In the genomic region with DNA sequence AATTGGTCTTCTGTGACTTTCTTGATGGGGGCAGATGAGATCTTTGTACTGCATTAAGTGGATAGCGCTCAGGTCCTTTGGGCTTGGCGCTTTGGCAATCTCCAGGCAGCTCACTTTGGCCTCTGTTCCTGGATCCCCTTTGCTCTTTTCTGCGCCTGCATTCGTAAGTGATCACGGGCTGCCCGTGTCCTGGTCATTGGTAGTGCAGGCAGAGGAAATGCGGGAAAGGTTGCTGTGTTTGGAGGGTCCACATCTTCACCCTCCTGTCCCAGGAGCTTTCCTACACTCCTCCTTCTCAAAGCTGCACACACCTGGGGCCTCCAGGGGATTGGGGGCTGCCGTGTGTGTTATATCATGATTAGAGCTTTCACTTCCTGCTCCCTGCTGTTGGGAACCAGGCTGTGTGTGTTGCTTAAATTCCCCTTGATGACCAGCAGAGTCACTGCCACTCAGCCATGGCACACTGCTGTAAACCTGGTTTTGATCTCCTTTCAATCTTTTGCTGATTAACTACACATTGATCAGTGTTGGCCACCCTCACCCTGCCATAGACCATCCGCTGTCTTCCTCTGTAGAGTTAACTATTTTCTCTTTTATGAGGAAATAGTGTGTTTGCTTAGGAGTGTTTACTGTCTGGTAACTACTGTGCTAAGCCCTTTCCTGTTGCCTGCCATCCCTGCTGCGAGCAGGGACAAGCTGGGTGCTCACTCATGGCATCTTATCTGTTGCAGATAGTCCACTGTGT, we compare ENCODE assay signal across 1 cellular context.
TF ChIP-seq lines count a peak whose summit lies in the region.

No MANE protein-coding gene starts in this region.

TF ChIP-seq in HepG2, 621 proteins besides CTCF, POLR2A, EP300 and RAD21 (continued from another document and continues in another):
- TF ChIP-seq, protein P1, sequence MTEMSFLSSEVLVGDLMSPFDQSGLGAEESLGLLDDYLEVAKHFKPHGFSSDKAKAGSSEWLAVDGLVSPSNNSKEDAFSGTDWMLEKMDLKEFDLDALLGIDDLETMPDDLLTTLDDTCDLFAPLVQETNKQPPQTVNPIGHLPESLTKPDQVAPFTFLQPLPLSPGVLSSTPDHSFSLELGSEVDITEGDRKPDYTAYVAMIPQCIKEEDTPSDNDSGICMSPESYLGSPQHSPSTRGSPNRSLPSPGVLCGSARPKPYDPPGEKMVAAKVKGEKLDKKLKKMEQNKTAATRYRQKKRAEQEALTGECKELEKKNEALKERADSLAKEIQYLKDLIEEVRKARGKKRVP (CRISPR knock-in tag; IDR thresholded peaks at IDR 0.05), result peak in 1 of 2 experiments; percentile 40; a peak in 2 of 4 replicates
- TF ChIP-seq ZNF740 (CRISPR knock-in tag; IDR thresholded peaks at IDR 0.05) (no peak), BCL3 (CRISPR knock-in tag; IDR thresholded peaks at IDR 0.05) (0 out of 2 replicates have a peak, but pooled peaks have one; percentile 46), ZNF367 (CRISPR knock-in tag; IDR thresholded peaks at IDR 0.05; ENCODE audit: borderline replicate concordance) (no peak), ZNF761 (CRISPR knock-in tag; conservative IDR thresholded peaks at IDR 0.05) (no peak), SPEN (CRISPR knock-in tag; IDR thresholded peaks at IDR 0.05; ENCODE audit: low read depth) (peak; percentile 32; the same call in 1 of the 2 replicates), ZNF264 (CRISPR knock-in tag; IDR thresholded peaks at IDR 0.05) (peak; percentile 83), ERF (CRISPR knock-in tag; IDR thresholded peaks at IDR 0.05) (peak; percentile 62), ZNF263 (CRISPR knock-in tag; IDR thresholded peaks at IDR 0.05) (0 out of 2 replicates have a peak, but pooled peaks have one; percentile 46), CEBPG (CRISPR knock-in tag; IDR thresholded peaks at IDR 0.05) (peak; percentile 72; the same call in 1 of the 2 replicates), ZNF629 (CRISPR knock-in tag; conservative IDR thresholded peaks at IDR 0.05) (no peak), ZNF605 (CRISPR knock-in tag; IDR thresholded peaks at IDR 0.05) (peak; percentile 67), ZNF878 (CRISPR knock-in tag; IDR thresholded peaks at IDR 0.05) (no peak), IKZF4 (CRISPR knock-in tag; IDR thresholded peaks at IDR 0.05; ENCODE audit: borderline replicate concordance, low read depth, not compliant biosample characterization) (peak; percentile 66), POGK (CRISPR knock-in tag; conservative IDR thresholded peaks at IDR 0.05) (0 out of 2 replicates have a peak, but pooled peaks have one; percentile 49), TOPORS (CRISPR knock-in tag; IDR thresholded peaks at IDR 0.05) (peak; percentile 52; the same call in 1 of the 2 replicates), ZMAT3 (CRISPR knock-in tag; conservative IDR thresholded peaks at IDR 0.05) (0 out of 2 replicates have a peak, but pooled peaks have one; percentile 62), RARG (CRISPR knock-in tag; IDR thresholded peaks at IDR 0.05; ENCODE audit: low read depth) (0 out of 2 replicates have a peak, but pooled peaks have one; percentile 58), PHF5A (CRISPR knock-in tag; IDR thresholded peaks at IDR 0.05; ENCODE audit: low read depth, unreplicated experiment) (peak; percentile 53), ZNF777 (CRISPR knock-in tag; IDR thresholded peaks at IDR 0.05) (no peak), ZNF709 (CRISPR knock-in tag; IDR thresholded peaks at IDR 0.05) (0 out of 2 replicates have a peak, but pooled peaks have one; percentile 63), TP53 (CRISPR knock-in tag; conservative IDR thresholded peaks at IDR 0.05) (no peak), CBX5 (CRISPR knock-in tag; IDR thresholded peaks at IDR 0.05; ENCODE audit: borderline replicate concordance) (peak; percentile 55), MBNL3 (CRISPR knock-in tag; conservative IDR thresholded peaks at IDR 0.05) (no peak), SOX5 (CRISPR knock-in tag; IDR thresholded peaks at IDR 0.05; ENCODE audit: borderline replicate concordance) (peak; percentile 74; the same call in 1 of the 2 replicates), ZNF598 (CRISPR knock-in tag; IDR thresholded peaks at IDR 0.05; ENCODE audit: borderline replicate concordance) (peak; percentile 87; the same call in 1 of the 2 replicates), BCLAF1 (IDR thresholded peaks at IDR 0.05) (no peak), TMF1 (CRISPR knock-in tag; IDR thresholded peaks at IDR 0.05; ENCODE audit: low read depth) (0 out of 2 replicates have a peak, but pooled peaks have one; percentile 65), FUBP1 (CRISPR knock-in tag; IDR thresholded peaks at IDR 0.05; ENCODE audit: borderline replicate concordance) (0 out of 2 replicates have a peak, but pooled peaks have one; percentile 28), ZNF292 (CRISPR knock-in tag; IDR thresholded peaks at IDR 0.05; ENCODE audit: borderline replicate concordance, low read depth) (peak; percentile 91; the same call in 1 of the 2 replicates), MEIS2 (CRISPR knock-in tag; IDR thresholded peaks at IDR 0.05) (0 out of 2 replicates have a peak, but pooled peaks have one; percentile 32), ZNF468 (CRISPR knock-in tag; IDR thresholded peaks at IDR 0.05) (no peak), ZC3H4 (CRISPR knock-in tag; IDR thresholded peaks at IDR 0.05; ENCODE audit: borderline replicate concordance) (0 out of 2 replicates have a peak, but pooled peaks have one; percentile 66), ZFP37 (CRISPR knock-in tag; IDR thresholded peaks at IDR 0.05; ENCODE audit: borderline replicate concordance) (no peak), ZNF775 (CRISPR knock-in tag; IDR thresholded peaks at IDR 0.05; ENCODE audit: borderline replicate concordance) (0 out of 2 replicates have a peak, but pooled peaks have one; percentile 16), SRF (IDR thresholded peaks at IDR 0.05; ENCODE audit: low read depth, low read length) (no peak), ZNF296 (CRISPR knock-in tag; conservative IDR thresholded peaks at IDR 0.05) (no peak)
- TF ChIP-seq, protein P2, sequence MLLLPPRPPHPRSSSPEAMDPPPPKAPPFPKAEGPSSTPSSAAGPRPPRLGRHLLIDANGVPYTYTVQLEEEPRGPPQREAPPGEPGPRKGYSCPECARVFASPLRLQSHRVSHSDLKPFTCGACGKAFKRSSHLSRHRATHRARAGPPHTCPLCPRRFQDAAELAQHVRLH (CRISPR knock-in tag; IDR thresholded peaks at IDR 0.05; ENCODE audit: borderline replicate concordance, low read depth), result peak; percentile 48; the same call in 1 of the 2 replicates
- TF ChIP-seq, protein P3, sequence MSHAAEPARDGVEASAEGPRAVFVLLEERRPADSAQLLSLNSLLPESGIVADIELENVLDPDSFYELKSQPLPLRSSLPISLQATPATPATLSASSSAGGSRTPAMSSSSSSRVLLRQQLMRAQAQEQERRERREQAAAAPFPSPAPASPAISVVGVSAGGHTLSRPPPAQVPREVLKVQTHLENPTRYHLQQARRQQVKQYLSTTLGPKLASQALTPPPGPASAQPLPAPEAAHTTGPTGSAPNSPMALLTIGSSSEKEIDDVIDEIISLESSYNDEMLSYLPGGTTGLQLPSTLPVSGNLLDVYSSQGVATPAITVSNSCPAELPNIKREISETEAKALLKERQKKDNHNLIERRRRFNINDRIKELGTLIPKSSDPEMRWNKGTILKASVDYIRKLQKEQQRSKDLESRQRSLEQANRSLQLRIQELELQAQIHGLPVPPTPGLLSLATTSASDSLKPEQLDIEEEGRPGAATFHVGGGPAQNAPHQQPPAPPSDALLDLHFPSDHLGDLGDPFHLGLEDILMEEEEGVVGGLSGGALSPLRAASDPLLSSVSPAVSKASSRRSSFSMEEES (CRISPR knock-in tag; IDR thresholded peaks at IDR 0.05), result 0 out of 2 replicates have a peak, but pooled peaks have one; percentile 8
- TF ChIP-seq, protein P4, sequence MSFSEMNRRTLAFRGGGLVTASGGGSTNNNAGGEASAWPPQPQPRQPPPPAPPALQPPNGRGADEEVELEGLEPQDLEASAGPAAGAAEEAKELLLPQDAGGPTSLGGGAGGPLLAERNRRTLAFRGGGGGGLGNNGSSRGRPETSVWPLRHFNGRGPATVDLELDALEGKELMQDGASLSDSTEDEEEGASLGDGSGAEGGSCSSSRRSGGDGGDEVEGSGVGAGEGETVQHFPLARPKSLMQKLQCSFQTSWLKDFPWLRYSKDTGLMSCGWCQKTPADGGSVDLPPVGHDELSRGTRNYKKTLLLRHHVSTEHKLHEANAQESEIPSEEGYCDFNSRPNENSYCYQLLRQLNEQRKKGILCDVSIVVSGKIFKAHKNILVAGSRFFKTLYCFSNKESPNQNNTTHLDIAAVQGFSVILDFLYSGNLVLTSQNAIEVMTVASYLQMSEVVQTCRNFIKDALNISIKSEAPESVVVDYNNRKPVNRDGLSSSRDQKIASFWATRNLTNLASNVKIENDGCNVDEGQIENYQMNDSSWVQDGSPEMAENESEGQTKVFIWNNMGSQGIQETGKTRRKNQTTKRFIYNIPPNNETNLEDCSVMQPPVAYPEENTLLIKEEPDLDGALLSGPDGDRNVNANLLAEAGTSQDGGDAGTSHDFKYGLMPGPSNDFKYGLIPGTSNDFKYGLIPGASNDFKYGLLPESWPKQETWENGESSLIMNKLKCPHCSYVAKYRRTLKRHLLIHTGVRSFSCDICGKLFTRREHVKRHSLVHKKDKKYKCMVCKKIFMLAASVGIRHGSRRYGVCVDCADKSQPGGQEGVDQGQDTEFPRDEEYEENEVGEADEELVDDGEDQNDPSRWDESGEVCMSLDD (CRISPR knock-in tag; IDR thresholded peaks at IDR 0.05; ENCODE audit: borderline replicate concordance), result no peak
